ENCODE assay signal across 29 cellular contexts in the genomic region with DNA sequence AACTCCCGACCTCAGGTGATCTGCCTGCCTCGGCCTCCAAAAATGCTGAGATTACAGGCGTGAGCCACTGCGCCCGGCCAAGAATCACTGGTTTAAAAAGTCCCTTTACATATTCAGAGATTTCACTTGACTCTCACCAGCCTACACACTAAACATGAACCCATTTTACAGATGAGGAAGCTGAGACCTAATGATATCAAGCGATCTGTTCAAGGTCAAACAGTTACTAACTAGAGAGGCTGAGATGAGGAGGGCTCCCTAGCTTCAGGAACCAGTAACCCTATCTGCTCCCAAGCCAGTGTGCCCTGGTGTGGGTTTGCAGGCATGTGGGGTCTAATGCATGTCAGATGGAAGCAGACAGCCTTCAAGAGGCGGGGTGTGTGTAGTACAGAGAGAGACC.
"Had no signal": no experiment of that assay in that cellular context is flagged by ENCODE, and none has a peak within 500 bp of the region (broad histone marks: within the 10 kb centered on the region; RNA-seq: fewer than 3 reads in every experiment).

No MANE protein-coding gene starts in this region.

- H3K36me3 ChIP-seq: pancreas, prostate gland, suprapubic skin, transverse colon, upper lobe of right lung, uterus had no signal

- H3K4me2 ChIP-seq: smooth muscle cell had no signal

- H3K9me3 ChIP-seq: pancreas, prostate gland, suprapubic skin, testis, tibial artery, transverse colon, upper lobe of right lung had no signal

- H3K4me3 ChIP-seq: pancreas, prostate gland, skin epidermis, smooth muscle cell, spleen, suprapubic skin, testis, tibial artery, transverse colon, upper lobe of right lung, uterus had no signal

- H3K27me3 ChIP-seq: pancreas, spleen, suprapubic skin, testis, tibial artery, transverse colon, upper lobe of right lung, uterus had no signal

- H3K27ac ChIP-seq: pancreas, prostate gland, skin epidermis, spleen, suprapubic skin, testis, tibial artery, transverse colon, upper lobe of right lung, uterus had no signal

- DNase-seq: naive B cell; naive thymus-derived CD8-positive, alpha-beta T cell; nephron progenitor cell; occipital lobe; retina; spleen; stimulated activated CD4-positive, alpha-beta T cell treated with anti-CD3 and anti-CD28 coated beads, Interleukin-12 subunit alpha, Interleukin-12 subunit beta, amount 100 ng/mL, for 4 hours; stimulated activated CD4-positive, alpha-beta T cell treated with anti-CD3 and anti-CD28 coated beads, Interleukin-1b, Interleukin-23, amount 100 ng/mL, for 48 hours; stimulated activated CD4-positive, alpha-beta T cell treated with anti-CD3 and anti-CD28 coated beads, Interleukin-4, amount 100 ng/mL, for 1 hour; stimulated activated CD4-positive, alpha-beta T cell treated with anti-CD3 and anti-CD28 coated beads, Interleukin-4, amount 100 ng/mL, for 4 hours; stimulated activated CD8-positive, alpha-beta memory T cell treated with anti-CD3 and anti-CD28 coated beads, Interleukin-4, amount 100 ng/mL, for 48 hours; stimulated activated naive CD4-positive, alpha-beta T cell; stimulated activated naive CD8-positive, alpha-beta T cell treated with anti-CD3 and anti-CD28 coated beads, Interleukin-15, amount 100 ng/mL, for 72 hours; stimulated activated naive CD8-positive, alpha-beta T cell treated with anti-CD3 and anti-CD28 coated beads, Interleukin-15, Interleukin-2, amounts not matched to agents 100 U/mL and 50 U/mL, for 24 hours; substantia nigra; testis; tibial artery; transverse colon; upper lobe of right lung; uterus had no signal

- H3K4me1 ChIP-seq: pancreas, prostate gland, spleen, suprapubic skin, testis, tibial artery, transverse colon, upper lobe of right lung, uterus had no signal

- FAIRE-seq: pancreas had no signal

- ATAC-seq: naive thymus-derived CD8-positive, alpha-beta T cell; natural killer cell treated with Interleukin-12 subunit alpha and Interleukin-12 subunit beta and Interleukin-15 and Interleukin-18, amount 100 ng/mL, for 72 hours; pancreas; right cardiac atrium; sciatic nerve; stimulated activated memory B cell treated with anti-CD40 and anti-IgM and Interleukin-4, amounts not matched to agents 10 μg/mL and 1 μg/mL and 100 μg/mL, for 72 hours; stimulated activated naive CD8-positive, alpha-beta T cell treated with anti-CD3 and anti-CD28 coated beads, Interleukin-15, amount 100 ng/mL, for 72 hours; stimulated activated naive CD8-positive, alpha-beta T cell treated with anti-CD3 and anti-CD28 coated beads, Interleukin-15, Interleukin-2, amounts not matched to agents 100 U/mL and 50 U/mL, for 24 hours; upper lobe of right lung had no signal
